1 cellular context compared by ENCODE assay signal in genomic region chr10:100986952-100987684, GRCh38.
TF ChIP-seq lines count a peak whose summit lies in the region.

TSS of gene MRPL43 (minus strand) at chr10:100987497. CDS start at chr10:100987443, 54 bp downstream.
TSS of gene TWNK (plus strand) at chr10:100987543. CDS start at chr10:100988211, 668 bp downstream.

TF ChIP-seq in HepG2, 621 proteins besides CTCF, POLR2A, EP300 and RAD21 (continued from another document and continues in another):
- peak; percentile 87 for TF ChIP-seq SALL1 (CRISPR knock-in tag; IDR thresholded peaks at IDR 0.05)
- peak; percentile 82 for TF ChIP-seq ZNF672 (CRISPR knock-in tag; IDR thresholded peaks at IDR 0.05)
- no peak; the same call in 1 of the 2 replicates for TF ChIP-seq FOXP4 (CRISPR knock-in tag; IDR thresholded peaks at IDR 0.05)
- TF ChIP-seq, protein P1, sequence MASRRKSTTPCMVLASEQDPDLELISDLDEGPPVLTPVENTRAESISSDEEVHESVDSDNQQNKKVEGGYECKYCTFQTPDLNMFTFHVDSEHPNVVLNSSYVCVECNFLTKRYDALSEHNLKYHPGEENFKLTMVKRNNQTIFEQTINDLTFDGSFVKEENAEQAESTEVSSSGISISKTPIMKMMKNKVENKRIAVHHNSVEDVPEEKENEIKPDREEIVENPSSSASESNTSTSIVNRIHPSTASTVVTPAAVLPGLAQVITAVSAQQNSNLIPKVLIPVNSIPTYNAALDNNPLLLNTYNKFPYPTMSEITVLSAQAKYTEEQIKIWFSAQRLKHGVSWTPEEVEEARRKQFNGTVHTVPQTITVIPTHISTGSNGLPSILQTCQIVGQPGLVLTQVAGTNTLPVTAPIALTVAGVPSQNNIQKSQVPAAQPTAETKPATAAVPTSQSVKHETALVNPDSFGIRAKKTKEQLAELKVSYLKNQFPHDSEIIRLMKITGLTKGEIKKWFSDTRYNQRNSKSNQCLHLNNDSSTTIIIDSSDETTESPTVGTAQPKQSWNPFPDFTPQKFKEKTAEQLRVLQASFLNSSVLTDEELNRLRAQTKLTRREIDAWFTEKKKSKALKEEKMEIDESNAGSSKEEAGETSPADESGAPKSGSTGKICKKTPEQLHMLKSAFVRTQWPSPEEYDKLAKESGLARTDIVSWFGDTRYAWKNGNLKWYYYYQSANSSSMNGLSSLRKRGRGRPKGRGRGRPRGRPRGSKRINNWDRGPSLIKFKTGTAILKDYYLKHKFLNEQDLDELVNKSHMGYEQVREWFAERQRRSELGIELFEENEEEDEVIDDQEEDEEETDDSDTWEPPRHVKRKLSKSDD (CRISPR knock-in tag; IDR thresholded peaks at IDR 0.05; ENCODE audit: low read depth): no peak
- TF ChIP-seq ZNF350 (CRISPR knock-in tag; IDR thresholded peaks at IDR 0.05; ENCODE audit: borderline replicate concordance, low read depth): peak; percentile 58; the same call in 1 of the 2 replicates
- TF ChIP-seq NFE2 (CRISPR knock-in tag; IDR thresholded peaks at IDR 0.05): no peak
- peak; percentile 80 for TF ChIP-seq ZNF142 (CRISPR knock-in tag; IDR thresholded peaks at IDR 0.05)
- TF ChIP-seq ZNF468 (CRISPR knock-in tag; IDR thresholded peaks at IDR 0.05): peak; percentile 69; the same call in 1 of the 2 replicates
- peak; percentile 93 for TF ChIP-seq KAT8 (CRISPR knock-in tag; IDR thresholded peaks at IDR 0.05)
- no peak for TF ChIP-seq CCAR2 (optimal IDR thresholded peaks at IDR 0.05; ENCODE audit: low read depth, low read length)
- TF ChIP-seq ZNF607 (CRISPR knock-in tag; IDR thresholded peaks at IDR 0.05; ENCODE audit: borderline replicate concordance): no peak
- TF ChIP-seq, protein P2, sequence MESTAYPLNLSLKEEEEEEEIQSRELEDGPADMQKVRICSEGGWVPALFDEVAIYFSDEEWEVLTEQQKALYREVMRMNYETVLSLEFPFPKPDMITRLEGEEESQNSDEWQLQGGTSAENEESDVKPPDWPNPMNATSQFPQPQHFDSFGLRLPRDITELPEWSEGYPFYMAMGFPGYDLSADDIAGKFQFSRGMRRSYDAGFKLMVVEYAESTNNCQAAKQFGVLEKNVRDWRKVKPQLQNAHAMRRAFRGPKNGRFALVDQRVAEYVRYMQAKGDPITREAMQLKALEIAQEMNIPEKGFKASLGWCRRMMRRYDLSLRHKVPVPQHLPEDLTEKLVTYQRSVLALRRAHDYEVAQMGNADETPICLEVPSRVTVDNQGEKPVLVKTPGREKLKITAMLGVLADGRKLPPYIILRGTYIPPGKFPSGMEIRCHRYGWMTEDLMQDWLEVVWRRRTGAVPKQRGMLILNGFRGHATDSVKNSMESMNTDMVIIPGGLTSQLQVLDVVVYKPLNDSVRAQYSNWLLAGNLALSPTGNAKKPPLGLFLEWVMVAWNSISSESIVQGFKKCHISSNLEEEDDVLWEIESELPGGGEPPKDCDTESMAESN (CRISPR knock-in tag; conservative IDR thresholded peaks at IDR 0.05): peak; percentile 50; the same call in 1 of the 2 replicates
- TF ChIP-seq MBNL3 (CRISPR knock-in tag; conservative IDR thresholded peaks at IDR 0.05): no peak
- TF ChIP-seq ZNF264 (CRISPR knock-in tag; IDR thresholded peaks at IDR 0.05): 0 out of 2 replicates have a peak, but pooled peaks have one; percentile 65
- TF ChIP-seq ZFP37 (CRISPR knock-in tag; IDR thresholded peaks at IDR 0.05; ENCODE audit: borderline replicate concordance): no peak
- TF ChIP-seq MED13 (CRISPR knock-in tag; IDR thresholded peaks at IDR 0.05): peak; percentile 46; the same call in 1 of the 2 replicates
- TF ChIP-seq MEIS1 (CRISPR knock-in tag; IDR thresholded peaks at IDR 0.05; ENCODE audit: borderline replicate concordance): peak; percentile 57; the same call in 1 of the 2 replicates
- TF ChIP-seq ZBTB20 (CRISPR knock-in tag; IDR thresholded peaks at IDR 0.05; ENCODE audit: borderline replicate concordance, low read depth): peak; percentile 75; the same call in 1 of the 2 replicates
- TF ChIP-seq NCOA2 (CRISPR knock-in tag; IDR thresholded peaks at IDR 0.05): 0 out of 2 replicates have a peak, but pooled peaks have one; percentile 11
- TF ChIP-seq NFATC3 (CRISPR knock-in tag; IDR thresholded peaks at IDR 0.05): peak; percentile 21; the same call in 1 of the 2 replicates
- no peak for TF ChIP-seq ZNF205 (CRISPR knock-in tag; IDR thresholded peaks at IDR 0.05)
- TF ChIP-seq ZMYM4 (CRISPR knock-in tag; IDR thresholded peaks at IDR 0.05): no peak
- TF ChIP-seq PHF20 (CRISPR knock-in tag; IDR thresholded peaks at IDR 0.05): peak; percentile 91
- TF ChIP-seq RARA (CRISPR knock-in tag; IDR thresholded peaks at IDR 0.05): no peak
- peak; percentile 47 for TF ChIP-seq ZNF407 (CRISPR knock-in tag; IDR thresholded peaks at IDR 0.05; ENCODE audit: not compliant biosample characterization)
- TF ChIP-seq ZNF414 (CRISPR knock-in tag; IDR thresholded peaks at IDR 0.05): peak; percentile 73; the same call in 1 of the 2 replicates
- no peak; the same call in 1 of the 2 replicates for TF ChIP-seq ZNF143 (CRISPR knock-in tag; IDR thresholded peaks at IDR 0.05)
- TF ChIP-seq U2AF2 (IDR thresholded peaks at IDR 0.05; ENCODE audit: low read depth, low read length): no peak
- TF ChIP-seq, protein P3, sequence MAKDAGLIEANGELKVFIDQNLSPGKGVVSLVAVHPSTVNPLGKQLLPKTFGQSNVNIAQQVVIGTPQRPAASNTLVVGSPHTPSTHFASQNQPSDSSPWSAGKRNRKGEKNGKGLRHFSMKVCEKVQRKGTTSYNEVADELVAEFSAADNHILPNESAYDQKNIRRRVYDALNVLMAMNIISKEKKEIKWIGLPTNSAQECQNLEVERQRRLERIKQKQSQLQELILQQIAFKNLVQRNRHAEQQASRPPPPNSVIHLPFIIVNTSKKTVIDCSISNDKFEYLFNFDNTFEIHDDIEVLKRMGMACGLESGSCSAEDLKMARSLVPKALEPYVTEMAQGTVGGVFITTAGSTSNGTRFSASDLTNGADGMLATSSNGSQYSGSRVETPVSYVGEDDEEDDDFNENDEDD (CRISPR knock-in tag; IDR thresholded peaks at IDR 0.05; ENCODE audit: borderline replicate concordance): no peak
- TF ChIP-seq ZBTB7A (CRISPR knock-in tag; IDR thresholded peaks at IDR 0.05): peak; percentile 44; the same call in 1 of the 2 replicates
- peak; percentile 84 for TF ChIP-seq IKZF4 (CRISPR knock-in tag; IDR thresholded peaks at IDR 0.05; ENCODE audit: borderline replicate concordance, low read depth, not compliant biosample characterization)
- no peak for TF ChIP-seq ZKSCAN1 (IDR thresholded peaks at IDR 0.05; ENCODE audit: low read length)
- TF ChIP-seq ZFP36L2 (CRISPR knock-in tag; IDR thresholded peaks at IDR 0.05): no peak
- TF ChIP-seq STAG1 (CRISPR knock-in tag; IDR thresholded peaks at IDR 0.05): 0 out of 2 replicates have a peak, but pooled peaks have one; percentile 3
- TF ChIP-seq SMAD3 (CRISPR knock-in tag; IDR thresholded peaks at IDR 0.05): no peak
- TF ChIP-seq ZNF354B (CRISPR knock-in tag; IDR thresholded peaks at IDR 0.05): 0 out of 2 replicates have a peak, but pooled peaks have one; percentile 54
- TF ChIP-seq NFKBIZ (CRISPR knock-in tag; IDR thresholded peaks at IDR 0.05): 0 out of 2 replicates have a peak, but pooled peaks have one; percentile 27
